Comparison of ENCODE assay signal across 31 cellular contexts in the genomic region with DNA sequence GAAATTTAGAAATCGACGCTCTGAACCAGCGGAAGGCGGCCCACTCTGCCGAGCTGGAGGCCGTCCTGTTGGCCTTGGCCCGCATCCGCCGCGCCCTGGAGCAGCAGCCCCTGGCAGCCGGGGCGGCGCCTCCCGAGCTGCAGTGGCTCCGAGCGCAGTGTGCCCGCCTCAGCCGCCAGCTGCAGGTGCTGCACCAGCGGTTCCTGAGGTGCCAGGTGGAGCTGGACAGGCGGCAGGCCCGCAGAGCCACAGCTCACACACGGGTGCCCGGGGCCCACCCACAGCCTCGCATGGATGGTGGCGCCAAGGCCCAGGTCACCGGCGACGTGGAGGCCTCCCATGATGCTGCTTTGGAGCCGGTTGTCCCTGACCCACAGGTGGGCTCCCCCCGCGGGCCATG.
"Had no signal": no experiment of that assay in that cellular context is flagged by ENCODE, and none has a peak within 500 bp of the region (broad histone marks: within the 10 kb centered on the region; RNA-seq: fewer than 3 reads in every experiment).

No MANE protein-coding gene starts in this region.

- H3K27me3 Mint-ChIP-seq: activated CD4-positive, alpha-beta memory T cell treated with anti-CD3 and anti-CD28 coated beads, Interleukin-2, amount 10 ng/mL, durations not matched to agents 7 days and 5 days; activated CD4-positive, alpha-beta T cell treated with anti-CD3 and anti-CD28 coated beads, Interleukin-2, amount 10 ng/mL, durations not matched to agents 7 days and 5 days; activated naive CD4-positive, alpha-beta T cell treated with anti-CD3 and anti-CD28 coated beads, Interleukin-2, amount 10 ng/mL, durations not matched to agents 7 days and 5 days; activated naive CD8-positive, alpha-beta T cell treated with anti-CD3 and anti-CD28 coated beads, Interleukin-2, amount 10 ng/mL, durations not matched to agents 7 days and 5 days; activated T-cell treated with anti-CD3 and anti-CD28 coated beads, Interleukin-2, amount 50 U/mL, for 24 hours; effector memory CD8-positive, alpha-beta T cell; natural killer cell treated with Interleukin-12 subunit alpha and Interleukin-12 subunit beta and Interleukin-15 and Interleukin-18, amount 100 ng/mL, for 72 hours; stimulated activated naive B cell treated with anti-CD40 and anti-IgM and Interleukin-4, amounts not matched to agents 10 μg/mL and 1 μg/mL and 100 μg/mL, for 72 hours; T-helper 17 cell had no signal

- FAIRE-seq: astrocyte, islet of Langerhans, pancreas, urothelium cell line had no signal

- DNase-seq: activated CD4-positive, alpha-beta memory T cell treated with anti-CD3 and anti-CD28 coated beads, Interleukin-2, amount 10 ng/mL, durations not matched to agents 7 days and 5 days; activated CD4-positive, alpha-beta T cell treated with anti-CD3 and anti-CD28 coated beads for 1 hour; activated CD4-positive, alpha-beta T cell treated with anti-CD3 and anti-CD28 coated beads, Interleukin-2, amount 10 ng/mL, durations not matched to agents 7 days and 5 days; activated CD8-positive, alpha-beta memory T cell treated with anti-CD3 and anti-CD28 coated beads, Interleukin-2, amount 50 U/mL, for 48 hours; activated gamma-delta T cell; activated naive CD4-positive, alpha-beta T cell treated with anti-CD3 and anti-CD28 coated beads, Interleukin-2, amount 10 ng/mL, durations not matched to agents 7 days and 5 days; activated naive CD8-positive, alpha-beta T cell treated with anti-CD3 and anti-CD28 coated beads, Interleukin-2, amount 10 ng/mL, durations not matched to agents 7 days and 5 days; activated T-cell treated with anti-CD3 and anti-CD28 coated beads, Interleukin-2, amount 50 U/mL, for 24 hours; brain microvascular endothelial cell; cortex of kidney; effector memory CD8-positive, alpha-beta T cell; foreskin fibroblast; stimulated activated CD4-positive, alpha-beta T cell treated with anti-CD3 and anti-CD28 coated beads, Interleukin-15, amount 100 ng/mL, for 24 hours; stimulated activated CD4-positive, alpha-beta T cell treated with anti-CD3 and anti-CD28 coated beads, Interleukin-2, amount 100 ng/mL, for 24 hours; stimulated activated naive B cell treated with anti-CD40 and anti-IgM and Interleukin-4, amounts not matched to agents 10 μg/mL and 1 μg/mL and 100 μg/mL, for 72 hours; stomach; SW 1271; T-helper 17 cell had no signal

- H3K4me3 Mint-ChIP-seq: activated CD4-positive, alpha-beta memory T cell treated with anti-CD3 and anti-CD28 coated beads, Interleukin-2, amount 10 ng/mL, durations not matched to agents 7 days and 5 days; activated CD4-positive, alpha-beta T cell treated with anti-CD3 and anti-CD28 coated beads, Interleukin-2, amount 10 ng/mL, durations not matched to agents 7 days and 5 days; activated naive CD4-positive, alpha-beta T cell treated with anti-CD3 and anti-CD28 coated beads, Interleukin-2, amount 10 ng/mL, durations not matched to agents 7 days and 5 days; activated naive CD8-positive, alpha-beta T cell treated with anti-CD3 and anti-CD28 coated beads, Interleukin-2, amount 10 ng/mL, durations not matched to agents 7 days and 5 days; activated T-cell treated with anti-CD3 and anti-CD28 coated beads, Interleukin-2, amount 50 U/mL, for 24 hours; effector memory CD8-positive, alpha-beta T cell; natural killer cell treated with Interleukin-12 subunit alpha and Interleukin-12 subunit beta and Interleukin-15 and Interleukin-18, amount 100 ng/mL, for 72 hours; stimulated activated naive B cell treated with anti-CD40 and anti-IgM and Interleukin-4, amounts not matched to agents 10 μg/mL and 1 μg/mL and 100 μg/mL, for 72 hours; T-helper 17 cell; WTC11 had no signal

- H3K4me3 ChIP-seq: heart left ventricle, lung, mucosa of descending colon, pancreas, right atrium auricular region, stomach, suprapubic skin, tibial nerve had no signal

- H3K9me3 Mint-ChIP-seq: activated CD4-positive, alpha-beta memory T cell treated with anti-CD3 and anti-CD28 coated beads, Interleukin-2, amount 10 ng/mL, durations not matched to agents 7 days and 5 days; activated CD4-positive, alpha-beta T cell treated with anti-CD3 and anti-CD28 coated beads, Interleukin-2, amount 10 ng/mL, durations not matched to agents 7 days and 5 days; activated naive CD4-positive, alpha-beta T cell treated with anti-CD3 and anti-CD28 coated beads, Interleukin-2, amount 10 ng/mL, durations not matched to agents 7 days and 5 days; activated naive CD8-positive, alpha-beta T cell treated with anti-CD3 and anti-CD28 coated beads, Interleukin-2, amount 10 ng/mL, durations not matched to agents 7 days and 5 days; activated T-cell treated with anti-CD3 and anti-CD28 coated beads, Interleukin-2, amount 50 U/mL, for 24 hours; effector memory CD8-positive, alpha-beta T cell; natural killer cell treated with Interleukin-12 subunit alpha and Interleukin-12 subunit beta and Interleukin-15 and Interleukin-18, amount 100 ng/mL, for 72 hours; stimulated activated naive B cell treated with anti-CD40 and anti-IgM and Interleukin-4, amounts not matched to agents 10 μg/mL and 1 μg/mL and 100 μg/mL, for 72 hours; WTC11 had no signal

- H3K4me1 Mint-ChIP-seq: activated CD4-positive, alpha-beta T cell treated with anti-CD3 and anti-CD28 coated beads, Interleukin-2, amount 10 ng/mL, durations not matched to agents 7 days and 5 days; activated naive CD4-positive, alpha-beta T cell treated with anti-CD3 and anti-CD28 coated beads, Interleukin-2, amount 10 ng/mL, durations not matched to agents 7 days and 5 days; stimulated activated naive B cell treated with anti-CD40 and anti-IgM and Interleukin-4, amounts not matched to agents 10 μg/mL and 1 μg/mL and 100 μg/mL, for 72 hours had no signal

- H3K9me3 ChIP-seq: heart left ventricle, mucosa of descending colon, neutrophil, pancreas, right atrium auricular region, stomach, suprapubic skin, tibial nerve had no signal

- H3K27me3 ChIP-seq: brain microvascular endothelial cell, heart left ventricle, neutrophil, pancreas, right atrium auricular region, stomach, suprapubic skin, tibial nerve had no signal

- ATAC-seq: effector memory CD8-positive, alpha-beta T cell; mucosa of descending colon; natural killer cell treated with Interleukin-12 subunit alpha and Interleukin-12 subunit beta and Interleukin-15 and Interleukin-18, amount 100 ng/mL, for 72 hours; pancreas; stimulated activated naive B cell treated with anti-CD40 and anti-IgM and Interleukin-4, amounts not matched to agents 10 μg/mL and 1 μg/mL and 100 μg/mL, for 72 hours; T-helper 17 cell had no signal

- H3K27ac Mint-ChIP-seq: activated CD4-positive, alpha-beta memory T cell treated with anti-CD3 and anti-CD28 coated beads, Interleukin-2, amount 10 ng/mL, durations not matched to agents 7 days and 5 days; activated CD4-positive, alpha-beta T cell treated with anti-CD3 and anti-CD28 coated beads, Interleukin-2, amount 10 ng/mL, durations not matched to agents 7 days and 5 days; activated naive CD4-positive, alpha-beta T cell treated with anti-CD3 and anti-CD28 coated beads, Interleukin-2, amount 10 ng/mL, durations not matched to agents 7 days and 5 days; activated naive CD8-positive, alpha-beta T cell treated with anti-CD3 and anti-CD28 coated beads, Interleukin-2, amount 10 ng/mL, durations not matched to agents 7 days and 5 days; activated T-cell treated with anti-CD3 and anti-CD28 coated beads, Interleukin-2, amount 50 U/mL, for 24 hours; natural killer cell treated with Interleukin-12 subunit alpha and Interleukin-12 subunit beta and Interleukin-15 and Interleukin-18, amount 100 ng/mL, for 72 hours; stimulated activated naive B cell treated with anti-CD40 and anti-IgM and Interleukin-4, amounts not matched to agents 10 μg/mL and 1 μg/mL and 100 μg/mL, for 72 hours had no signal

- H3K4me1 ChIP-seq: heart left ventricle, pancreas, right atrium auricular region, stomach, suprapubic skin, tibial nerve had no signal

- H3K27ac ChIP-seq: brain microvascular endothelial cell, heart left ventricle, neutrophil, pancreas, right atrium auricular region, stomach, suprapubic skin, tibial nerve had no signal
